In the genomic region with DNA sequence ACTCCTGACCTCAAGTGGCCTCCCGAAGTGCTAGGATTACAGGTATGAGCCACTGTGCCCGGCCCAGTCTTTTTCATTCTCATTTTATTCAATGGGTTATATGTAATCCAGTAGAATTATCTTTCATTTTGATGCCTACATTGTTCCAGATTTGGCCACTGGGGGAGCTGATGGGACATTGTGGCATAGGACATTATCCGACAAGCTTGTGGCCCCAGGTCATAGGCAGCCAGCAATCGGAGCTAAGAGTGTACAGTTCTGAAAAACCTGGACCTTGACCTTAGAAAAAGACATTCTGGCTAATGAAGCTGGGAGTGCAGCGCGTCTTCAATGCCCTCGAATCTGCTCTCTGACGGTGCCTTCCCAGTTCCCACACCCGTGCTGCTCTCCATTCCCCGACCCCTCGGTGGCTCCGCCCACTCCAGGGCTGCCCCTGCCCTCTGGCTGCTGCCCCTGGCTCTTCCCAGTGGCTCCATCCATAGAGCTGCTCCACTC, we compare ENCODE assay signal across 8 cellular contexts.
DNase-seq lines count a peak whose midpoint lies in the region; ATAC-seq and TF ChIP-seq lines count a peak whose summit lies in the region.

No MANE protein-coding gene starts in this region.

- DNase-seq in A172 (ENCODE audit: low spot score) (peak; percentile 39), GM12864 (ENCODE audit: low read depth) (no peak), SK-MEL-5 (ENCODE audit: low read depth, low spot score) (peak; percentile 74), choroid plexus epithelial cell (ENCODE audit: low read depth) (peak; percentile 29)
- no peak for DNase-seq in NK-92 treated with Interleukin-12 subunit alpha and Interleukin-12 subunit beta, amount 100 ng/mL, for 24 hours (lab: John Stamatoyannopoulos, UW)

- 10 to 13% methylated on average over 10 to 11 of the region's 12 CpGs for WGBS in mesodermal cell (ENCODE audit: insufficient coverage in 2 of 2), 2 experiments

- H3K9me3 ChIP-seq in mesodermal cell (ENCODE audit: control insufficient read depth, low read length), result no peaks in the 10 kb centered on the region

- H3K4me3 ChIP-seq in GM12864 (ENCODE audit: low read depth, low read length) (no peak overlapping the region), choroid plexus epithelial cell (ENCODE audit: low read depth, low read length) (no peak overlapping the region), mesodermal cell (ENCODE audit: extremely low read depth, insufficient read depth, low read length, poor library complexity, severe bottlenecking) (peak overlapping the region; percentile 25)

- in situ Hi-C loops in SK-MEL-5 (cut with HindIII; ENCODE audit: low pct_unique_long_range_greater_than_20kb, low sequenced_read_pairs), result no loop called here

- no peaks in the 10 kb centered on the region for H3K36me3 ChIP-seq in mesodermal cell (ENCODE audit: control insufficient read depth, insufficient read depth, low read length)

- ATAC-seq in HG03521 (IDR thresholded peaks at IDR 0.05; ENCODE audit: unreplicated experiment), result peak; percentile 82
- no peak for ATAC-seq in HG02973 (IDR thresholded peaks at IDR 0.05; ENCODE audit: unreplicated experiment)

- H3K27ac ChIP-seq in mesodermal cell (ENCODE audit: low read depth, low read length, severe bottlenecking), result no peak overlapping the region

- TF ChIP-seq CTCF in GM12864 (IDR thresholded peaks at IDR 0.05; ENCODE audit: low read depth, low read length, missing control alignments) (peak; percentile 67), choroid plexus epithelial cell (conservative IDR thresholded peaks at IDR 0.05; ENCODE audit: low read depth, low read length) (peak; percentile 57)

- no peaks in the 10 kb centered on the region for H3K4me1 ChIP-seq in mesodermal cell (ENCODE audit: control insufficient read depth, insufficient read depth, low read length, poor library complexity, severe bottlenecking)

Comparison
In these comparisons a context has a peak if more than half of its experiments do, and no peak if none do; other contexts are left out.
1. DNase-seq: peak in A172 (single experiment), SK-MEL-5 (single experiment) and choroid plexus epithelial cell (single experiment); none in GM12864 (single experiment) and NK-92 treated with Interleukin-12 subunit alpha and Interleukin-12 subunit beta, amount 100 ng/mL, for 24 hours (single experiment).